10 cellular contexts compared by ENCODE assay signal in genomic region chr16:23905027-23905426, GRCh38.
A peak's percentile ranks its signal among the peaks of the same experiment; 100 is the strongest.
DNase-seq lines count a peak whose midpoint lies in the region; ATAC-seq and TF ChIP-seq lines count a peak whose summit lies in the region.
"Had no signal": no experiment of that assay in that cellular context is flagged by ENCODE, and none has a peak within 500 bp of the region (broad histone marks: within the 10 kb centered on the region; RNA-seq: fewer than 3 reads in every experiment).

No MANE protein-coding gene starts in this region.

- TF ChIP-seq POLR2A in GM18505 (IDR thresholded peaks at IDR 0.05; ENCODE audit: borderline replicate concordance, extremely low read depth, insufficient read depth, insufficient read length), result no peak

- H3K9me3 ChIP-seq in tibial artery (no peaks in the 10 kb centered on the region), BE2C (no peaks in the 10 kb centered on the region)

- H3K4me3 ChIP-seq in cardiac fibroblast (replicated peaks in 1 of 2; ENCODE audit: low read depth in 2 of 2, low read length in 2 of 2), result no peak overlapping the region
- no peak overlapping the region for H3K4me3 ChIP-seq in tibial artery
- H3K4me3 ChIP-seq in BE2C (ENCODE audit: low read depth, low read length), result no peak overlapping the region

- intact Hi-C loops in tibial artery (cut with DNase I; ENCODE audit: low total_unique reads), result no loop called here

- no peak for TF ChIP-seq CTCF in cardiac fibroblast (IDR thresholded peaks at IDR 0.05; ENCODE audit: low read depth, low read length)
- TF ChIP-seq CTCF in tibial artery (IDR thresholded peaks at IDR 0.05), result no peak
- TF ChIP-seq CTCF in BE2C (IDR thresholded peaks at IDR 0.05; ENCODE audit: low read depth, low read length), result no peak

- H3K4me1 ChIP-seq in tibial artery (peaks cover 0 to 16% (median 4%) of the 10 kb centered on the region in 4 donors), BE2C (no peaks in the 10 kb centered on the region)

- H3K27me3 ChIP-seq in tibial artery (no peaks in the 10 kb centered on the region), BE2C (no peaks in the 10 kb centered on the region)

- no peak for ATAC-seq in GM18505 (IDR thresholded peaks at IDR 0.05; ENCODE audit: unreplicated experiment)

- DNase-seq in HS-5 (ENCODE audit: low read depth) (peak; percentile 0), cardiac fibroblast (ENCODE audit: low read depth in 2 of 2) (peak; percentile 5 to 33), islet precursor cell (peak; percentile 98), tibial artery (peak in 1 of 2 donors; percentile 70), BE2C (no peak)
- DNase-seq in stimulated activated CD4-positive, alpha-beta T cell treated with anti-CD3 and anti-CD28 coated beads, Interleukin-2, amount 100 ng/mL, for 24 hours, result no peak
- no peak for DNase-seq in central memory CD4-positive, alpha-beta T cell
- DNase-seq: activated CD4-positive, alpha-beta T cell treated with anti-CD3 and anti-CD28 coated beads for 48 hours; NCI-H2107 had no signal

- H3K27ac ChIP-seq in tibial artery, result peak overlapping the region; percentile 15 to 75

- H3K36me3 ChIP-seq in tibial artery, result no peaks in the 10 kb centered on the region
- H3K36me3 ChIP-seq in BE2C, result no peaks in the 10 kb centered on the region

Comparison
In these comparisons a context has a peak if more than half of its experiments do, and no peak if none do; other contexts are left out.
1. DNase-seq: peak in HS-5 (single experiment), cardiac fibroblast (2 of 2) and islet precursor cell (single experiment); none in stimulated activated CD4-positive, alpha-beta T cell treated with anti-CD3 and anti-CD28 coated beads, Interleukin-2, amount 100 ng/mL, for 24 hours (0 of 2), BE2C (single experiment) and central memory CD4-positive, alpha-beta T cell (single experiment).